In genomic region chr2:18719978-18720775, GRCh38 we compare ENCODE assay signal across 13 cellular contexts.
DNase-seq lines count a peak whose midpoint lies in the region; ATAC-seq and TF ChIP-seq lines count a peak whose summit lies in the region.
"Had no signal": no experiment of that assay in that cellular context is flagged by ENCODE, and none has a peak within 500 bp of the region (broad histone marks: within the 10 kb centered on the region; RNA-seq: fewer than 3 reads in every experiment).

No MANE protein-coding gene starts in this region.

- TF ChIP-seq POLR2A in thyroid gland (IDR thresholded peaks at IDR 0.05) = no peak

- no peak overlapping the region for H3K27ac Mint-ChIP-seq in effector memory CD8-positive, alpha-beta T cell
- H3K27ac Mint-ChIP-seq: immature natural killer cell; stimulated activated naive B cell treated with anti-CD40 and anti-IgM and Interleukin-4, amounts not matched to agents 10 μg/mL and 1 μg/mL and 100 μg/mL, for 72 hours had no signal

- H3K36me3 ChIP-seq in mesendoderm (ENCODE audit: control insufficient read depth, insufficient read depth, low read length) = no peaks in the 10 kb centered on the region
- H3K36me3 ChIP-seq in thyroid gland = no peaks in the 10 kb centered on the region
- H3K36me3 ChIP-seq: BLaER1 treated with 17β-estradiol and CSF1 and Interleukin-3, amounts not matched to agents 10 nM and 100 nM had no signal

- H3K27ac ChIP-seq in mesendoderm (ENCODE audit: low read depth, low read length) (no peak overlapping the region), thyroid gland (no peak overlapping the region)
- H3K27ac ChIP-seq: BLaER1 treated with 17β-estradiol and CSF1 and Interleukin-3, amounts not matched to agents 10 nM and 100 nM had no signal

- WGBS in mesendoderm (ENCODE audit: extremely low coverage, insufficient coverage, low lambda C conversion rate) = no CpG with 5 or more reads among the region's 4 CpGs
- WGBS in thyroid gland, 2 donors = 85 to 92% methylated on average over 4 of the region's 4 CpGs

- no peak overlapping the region for H3K4me2 ChIP-seq in mesendoderm (ENCODE audit: low read length)
- H3K4me2 ChIP-seq: BLaER1 treated with 17β-estradiol and CSF1 and Interleukin-3, amounts not matched to agents 10 nM and 100 nM had no signal

- H3K23ac ChIP-seq in mesendoderm (ENCODE audit: low read length) = no peak overlapping the region

- H3K4me1 Mint-ChIP-seq in effector memory CD8-positive, alpha-beta T cell (ENCODE audit: low read depth in 2 of 2) = peaks cover 0 to 1% of the 10 kb centered on the region in 2 donors
- H3K4me1 Mint-ChIP-seq: immature natural killer cell; neural crest cell; stimulated activated naive B cell treated with anti-CD40 and anti-IgM and Interleukin-4, amounts not matched to agents 10 μg/mL and 1 μg/mL and 100 μg/mL, for 72 hours had no signal

- H3K9ac ChIP-seq in mesendoderm (ENCODE audit: low read length) = no peak overlapping the region
- H3K9ac ChIP-seq: BLaER1 treated with 17β-estradiol and CSF1 and Interleukin-3, amounts not matched to agents 10 nM and 100 nM had no signal

- no peaks in the 10 kb centered on the region for H3K36me3 Mint-ChIP-seq in effector memory CD8-positive, alpha-beta T cell (ENCODE audit: insufficient read depth)

- no peak overlapping the region for H2BK120ac ChIP-seq in mesendoderm (ENCODE audit: low read depth, low read length)

- no peaks in the 10 kb centered on the region for H3K79me2 ChIP-seq in mesendoderm (ENCODE audit: control insufficient read depth, insufficient read depth, low read length)

- no peak overlapping the region for H3K18ac ChIP-seq in mesendoderm (ENCODE audit: low read length)

- H3K9me3 ChIP-seq in thyroid gland = no peaks in the 10 kb centered on the region

- H2BK5ac ChIP-seq in mesendoderm (ENCODE audit: low read length) = no peak overlapping the region

- H3K4me3 Mint-ChIP-seq in effector memory CD8-positive, alpha-beta T cell = no peak overlapping the region
- H3K4me3 Mint-ChIP-seq: immature natural killer cell; neural crest cell; stimulated activated naive B cell treated with anti-CD40 and anti-IgM and Interleukin-4, amounts not matched to agents 10 μg/mL and 1 μg/mL and 100 μg/mL, for 72 hours had no signal

- H2BK15ac ChIP-seq in mesendoderm (replicated peaks; ENCODE audit: low read depth) = no peak overlapping the region

- DNase-seq in AG20443 (ENCODE audit: low spot score) = peak; percentile 74
- DNase-seq in NCI-H460 (ENCODE audit: extremely low read depth, low read depth) = peak; percentile 92
- peak; percentile 40 for DNase-seq in dermis blood vessel endothelial cell
- peak; percentile 79 for DNase-seq in mesendoderm
- DNase-seq in effector memory CD8-positive, alpha-beta T cell = no peak
- no peak for DNase-seq in NCI-H446 (lab: John Stamatoyannopoulos, UW)
- no peak for DNase-seq in thyroid gland
- no peak for DNase-seq in cerebellum (ENCODE audit: low spot score)
- DNase-seq: activated CD4-positive, alpha-beta T cell treated with anti-CD3 and anti-CD28 coated beads for 48 hours; immature natural killer cell; stimulated activated naive B cell treated with anti-CD40 and anti-IgM and Interleukin-4, amounts not matched to agents 10 μg/mL and 1 μg/mL and 100 μg/mL, for 72 hours had no signal

- no peak overlapping the region for H3K56ac ChIP-seq in mesendoderm (ENCODE audit: low read length)

- ATAC-seq in effector memory CD8-positive, alpha-beta T cell (replicated peaks) = no peak
- ATAC-seq: stimulated activated naive B cell treated with anti-CD40 and anti-IgM and Interleukin-4, amounts not matched to agents 10 μg/mL and 1 μg/mL and 100 μg/mL, for 72 hours had no signal

- H3K79me1 ChIP-seq in mesendoderm (ENCODE audit: low read length) = no peaks in the 10 kb centered on the region

- H2AK5ac ChIP-seq in mesendoderm (ENCODE audit: low read length) = no peak overlapping the region

- H3K4me1 ChIP-seq in mesendoderm (ENCODE audit: control insufficient read depth, low read depth, low read length) (no peaks in the 10 kb centered on the region), thyroid gland (no peaks in the 10 kb centered on the region)
- H3K4me1 ChIP-seq: BLaER1 treated with 17β-estradiol and CSF1 and Interleukin-3, amounts not matched to agents 10 nM and 100 nM had no signal

- H3K4me3 ChIP-seq in mesendoderm (ENCODE audit: low read length) (no peak overlapping the region), thyroid gland (replicated peaks in 1 of 3) (no peak overlapping the region)
- H3K4me3 ChIP-seq: BLaER1 treated with 17β-estradiol and CSF1 and Interleukin-3, amounts not matched to agents 10 nM and 100 nM had no signal

- H3K4ac ChIP-seq in mesendoderm (ENCODE audit: low read depth, low read length) = no peak overlapping the region

- no peak overlapping the region for H4K5ac ChIP-seq in mesendoderm (ENCODE audit: low read length)

- H3K9me3 Mint-ChIP-seq in effector memory CD8-positive, alpha-beta T cell = peaks cover 0 to 18% of the 10 kb centered on the region in 2 donors
- H3K9me3 Mint-ChIP-seq: neural crest cell had no signal

- no peaks in the 10 kb centered on the region for H3K27me3 Mint-ChIP-seq in effector memory CD8-positive, alpha-beta T cell

- intact Hi-C loops in thyroid gland (cut with DNase I) = no loop called here

- no peak for TF ChIP-seq CTCF in thyroid gland (IDR thresholded peaks at IDR 0.05)

- H3K27me3 ChIP-seq in mesendoderm (ENCODE audit: insufficient read depth, low read length, poor library complexity) (no peaks in the 10 kb centered on the region), thyroid gland (no peaks in the 10 kb centered on the region)
- H3K27me3 ChIP-seq: BLaER1 treated with 17β-estradiol and CSF1 and Interleukin-3, amounts not matched to agents 10 nM and 100 nM had no signal

- no peak overlapping the region for H4K8ac ChIP-seq in mesendoderm (ENCODE audit: low read depth, low read length)

Comparison
In these comparisons a context has a peak if more than half of its experiments do, and no peak if none do; other contexts are left out.
1. DNase-seq: peak in AG20443 (single experiment), NCI-H460 (single experiment), dermis blood vessel endothelial cell (single experiment) and mesendoderm (single experiment); none in effector memory CD8-positive, alpha-beta T cell (0 of 3), NCI-H446 (0 of 2), thyroid gland (0 of 2) and cerebellum (single experiment).